1 cellular context compared by ENCODE assay signal in genomic region chr5:151023047-151023615, GRCh38.
A peak's percentile ranks its signal among the peaks of the same experiment; 100 is the strongest.
TF ChIP-seq lines count a peak whose summit lies in the region.

No MANE protein-coding gene starts in this region.

TF ChIP-seq in K562, 482 proteins besides CTCF, POLR2A, EP300 and RAD21 (continued from another document and continues in another):
- TF ChIP-seq, protein P1, sequence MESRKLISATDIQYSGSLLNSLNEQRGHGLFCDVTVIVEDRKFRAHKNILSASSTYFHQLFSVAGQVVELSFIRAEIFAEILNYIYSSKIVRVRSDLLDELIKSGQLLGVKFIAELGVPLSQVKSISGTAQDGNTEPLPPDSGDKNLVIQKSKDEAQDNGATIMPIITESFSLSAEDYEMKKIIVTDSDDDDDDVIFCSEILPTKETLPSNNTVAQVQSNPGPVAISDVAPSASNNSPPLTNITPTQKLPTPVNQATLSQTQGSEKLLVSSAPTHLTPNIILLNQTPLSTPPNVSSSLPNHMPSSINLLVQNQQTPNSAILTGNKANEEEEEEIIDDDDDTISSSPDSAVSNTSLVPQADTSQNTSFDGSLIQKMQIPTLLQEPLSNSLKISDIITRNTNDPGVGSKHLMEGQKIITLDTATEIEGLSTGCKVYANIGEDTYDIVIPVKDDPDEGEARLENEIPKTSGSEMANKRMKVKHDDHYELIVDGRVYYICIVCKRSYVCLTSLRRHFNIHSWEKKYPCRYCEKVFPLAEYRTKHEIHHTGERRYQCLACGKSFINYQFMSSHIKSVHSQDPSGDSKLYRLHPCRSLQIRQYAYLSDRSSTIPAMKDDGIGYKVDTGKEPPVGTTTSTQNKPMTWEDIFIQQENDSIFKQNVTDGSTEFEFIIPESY (CRISPR knock-in tag; IDR thresholded peaks at IDR 0.05), result no peak
- TF ChIP-seq SMARCC2 (IDR thresholded peaks at IDR 0.05; ENCODE audit: low read depth) (peak; percentile 50; the same call in 1 of the 2 replicates), RCOR1 (IDR thresholded peaks at IDR 0.05; ENCODE audit: borderline replicate concordance in 1 of 2, low read depth in 2 of 2, low read length in 2 of 2) (peak in 1 of 2 experiments; percentile 30; a peak in 1 of 4 replicates), SMAD4 (CRISPR knock-in tag; conservative IDR thresholded peaks at IDR 0.05) (peak; percentile 83), MAFF (IDR thresholded peaks at IDR 0.05; ENCODE audit: low read length) (0 out of 2 replicates have a peak, but pooled peaks have one; percentile 9), ZNF717 (CRISPR knock-in tag; IDR thresholded peaks at IDR 0.05) (no peak), NR2C2 (CRISPR knock-in tag; IDR thresholded peaks at IDR 0.05) (no peak), NR2C2 (tag; IDR thresholded peaks at IDR 0.05) (peak; percentile 67; the same call in 1 of the 2 replicates), CBX2 (IDR thresholded peaks at IDR 0.05; ENCODE audit: insufficient read depth, low read length, poor library complexity, severe bottlenecking) (no peak), CBX3 (IDR thresholded peaks at IDR 0.05; ENCODE audit: borderline replicate concordance in 1 of 2, low read length in 2 of 2) (0 out of 3 replicates have a peak, but pooled peaks of 1 of the 2 experiments have one; percentile 48), CBFB (CRISPR knock-in tag; IDR thresholded peaks at IDR 0.05) (no peak), NFXL1 (CRISPR knock-in tag; IDR thresholded peaks at IDR 0.05) (no peak), HDAC2 (IDR thresholded peaks at IDR 0.05) (peak; percentile 63), ETV5 (CRISPR knock-in tag; IDR thresholded peaks at IDR 0.05; ENCODE audit: low read depth) (0 out of 2 replicates have a peak, but pooled peaks have one; percentile 3), KDM1A (IDR thresholded peaks at IDR 0.05) (peak; percentile 56 to 59; a peak in 2 of 4 replicates), TFAP4 (CRISPR knock-in tag; IDR thresholded peaks at IDR 0.05; ENCODE audit: borderline replicate concordance) (peak; percentile 48; the same call in 1 of the 2 replicates), RBM17 (IDR thresholded peaks at IDR 0.05; ENCODE audit: borderline replicate concordance, low read depth, low read length) (no peak), MNT (conservative IDR thresholded peaks at IDR 0.05) (peak; percentile 79 to 85), HBP1 (CRISPR knock-in tag; IDR thresholded peaks at IDR 0.05) (peak; percentile 25; the same call in 1 of the 2 replicates), TAL1 (IDR thresholded peaks at IDR 0.05) (peak; percentile 56), STAT5A (IDR thresholded peaks at IDR 0.05; ENCODE audit: borderline replicate concordance, low read length) (peak; percentile 38; the same call in 1 of the 2 replicates), PYGO2 (tag; IDR thresholded peaks at IDR 0.05) (no peak), DPF2 (IDR thresholded peaks at IDR 0.05) (peak; percentile 77), ZNF175 (CRISPR knock-in tag; IDR thresholded peaks at IDR 0.05; ENCODE audit: low read depth) (peak; percentile 53), ZNF589 (CRISPR knock-in tag; IDR thresholded peaks at IDR 0.05; ENCODE audit: low read depth) (peak; percentile 88), SOX6 (IDR thresholded peaks at IDR 0.05) (0 out of 2 replicates have a peak, but pooled peaks have one; percentile 23), PBX2 (CRISPR knock-in tag; IDR thresholded peaks at IDR 0.05; ENCODE audit: low read depth) (no peak), PBX2 (tag; conservative IDR thresholded peaks at IDR 0.05; ENCODE audit: low read depth) (no peak), MTA3 (IDR thresholded peaks at IDR 0.05; ENCODE audit: borderline replicate concordance) (peak; percentile 60; the same call in 1 of the 2 replicates), NR1H2 (CRISPR knock-in tag; IDR thresholded peaks at IDR 0.05) (no peak), TRIM24 (IDR thresholded peaks at IDR 0.05) (peak in 1 of 2 experiments; percentile 18; a peak in 1 of 4 replicates), MAX (CRISPR knock-in tag; IDR thresholded peaks at IDR 0.05) (peak; percentile 48; the same call in 1 of the 2 replicates), XRCC3 (IDR thresholded peaks at IDR 0.05) (no peak), VEZF1 (CRISPR knock-in tag; IDR thresholded peaks at IDR 0.05) (0 out of 2 replicates have a peak, but pooled peaks have one; percentile 19), ARID1B (IDR thresholded peaks at IDR 0.05) (peak; percentile 86), HNRNPLL (IDR thresholded peaks at IDR 0.05; ENCODE audit: low read depth, low read length, poor library complexity, severe bottlenecking) (no peak), ZBTB17 (CRISPR knock-in tag; IDR thresholded peaks at IDR 0.05) (no peak; the same call in 1 of the 2 replicates), HSF4 (CRISPR knock-in tag; IDR thresholded peaks at IDR 0.05; ENCODE audit: borderline replicate concordance) (0 out of 2 replicates have a peak, but pooled peaks have one; percentile 13), TCF7L2 (IDR thresholded peaks at IDR 0.05; ENCODE audit: low read depth, low read length) (no peak), ZNF785 (CRISPR knock-in tag; IDR thresholded peaks at IDR 0.05) (no peak), FOSL1 (tag; conservative IDR thresholded peaks at IDR 0.05) (peak; percentile 11; the same call in 1 of the 2 replicates), GATAD2B (IDR thresholded peaks at IDR 0.05; ENCODE audit: borderline replicate concordance) (peak; percentile 22; the same call in 1 of the 2 replicates)
- TF ChIP-seq, protein P2, sequence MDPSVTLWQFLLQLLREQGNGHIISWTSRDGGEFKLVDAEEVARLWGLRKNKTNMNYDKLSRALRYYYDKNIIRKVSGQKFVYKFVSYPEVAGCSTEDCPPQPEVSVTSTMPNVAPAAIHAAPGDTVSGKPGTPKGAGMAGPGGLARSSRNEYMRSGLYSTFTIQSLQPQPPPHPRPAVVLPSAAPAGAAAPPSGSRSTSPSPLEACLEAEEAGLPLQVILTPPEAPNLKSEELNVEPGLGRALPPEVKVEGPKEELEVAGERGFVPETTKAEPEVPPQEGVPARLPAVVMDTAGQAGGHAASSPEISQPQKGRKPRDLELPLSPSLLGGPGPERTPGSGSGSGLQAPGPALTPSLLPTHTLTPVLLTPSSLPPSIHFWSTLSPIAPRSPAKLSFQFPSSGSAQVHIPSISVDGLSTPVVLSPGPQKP (CRISPR knock-in tag; IDR thresholded peaks at IDR 0.05), result no peak
- TF ChIP-seq, protein P3, sequence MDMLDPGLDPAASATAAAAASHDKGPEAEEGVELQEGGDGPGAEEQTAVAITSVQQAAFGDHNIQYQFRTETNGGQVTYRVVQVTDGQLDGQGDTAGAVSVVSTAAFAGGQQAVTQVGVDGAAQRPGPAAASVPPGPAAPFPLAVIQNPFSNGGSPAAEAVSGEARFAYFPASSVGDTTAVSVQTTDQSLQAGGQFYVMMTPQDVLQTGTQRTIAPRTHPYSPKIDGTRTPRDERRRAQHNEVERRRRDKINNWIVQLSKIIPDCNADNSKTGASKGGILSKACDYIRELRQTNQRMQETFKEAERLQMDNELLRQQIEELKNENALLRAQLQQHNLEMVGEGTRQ (CRISPR knock-in tag; IDR thresholded peaks at IDR 0.05), result no peak
- TF ChIP-seq, protein P4, sequence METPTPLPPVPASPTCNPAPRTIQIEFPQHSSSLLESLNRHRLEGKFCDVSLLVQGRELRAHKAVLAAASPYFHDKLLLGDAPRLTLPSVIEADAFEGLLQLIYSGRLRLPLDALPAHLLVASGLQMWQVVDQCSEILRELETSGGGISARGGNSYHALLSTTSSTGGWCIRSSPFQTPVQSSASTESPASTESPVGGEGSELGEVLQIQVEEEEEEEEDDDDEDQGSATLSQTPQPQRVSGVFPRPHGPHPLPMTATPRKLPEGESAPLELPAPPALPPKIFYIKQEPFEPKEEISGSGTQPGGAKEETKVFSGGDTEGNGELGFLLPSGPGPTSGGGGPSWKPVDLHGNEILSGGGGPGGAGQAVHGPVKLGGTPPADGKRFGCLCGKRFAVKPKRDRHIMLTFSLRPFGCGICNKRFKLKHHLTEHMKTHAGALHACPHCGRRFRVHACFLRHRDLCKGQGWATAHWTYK (CRISPR knock-in tag; IDR thresholded peaks at IDR 0.05), result 0 out of 2 replicates have a peak, but pooled peaks have one; percentile 27
- TF ChIP-seq, protein P5, sequence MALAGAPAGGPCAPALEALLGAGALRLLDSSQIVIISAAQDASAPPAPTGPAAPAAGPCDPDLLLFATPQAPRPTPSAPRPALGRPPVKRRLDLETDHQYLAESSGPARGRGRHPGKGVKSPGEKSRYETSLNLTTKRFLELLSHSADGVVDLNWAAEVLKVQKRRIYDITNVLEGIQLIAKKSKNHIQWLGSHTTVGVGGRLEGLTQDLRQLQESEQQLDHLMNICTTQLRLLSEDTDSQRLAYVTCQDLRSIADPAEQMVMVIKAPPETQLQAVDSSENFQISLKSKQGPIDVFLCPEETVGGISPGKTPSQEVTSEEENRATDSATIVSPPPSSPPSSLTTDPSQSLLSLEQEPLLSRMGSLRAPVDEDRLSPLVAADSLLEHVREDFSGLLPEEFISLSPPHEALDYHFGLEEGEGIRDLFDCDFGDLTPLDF (CRISPR knock-in tag; IDR thresholded peaks at IDR 0.05), result no peak
